25 cellular contexts compared by ENCODE assay signal in genomic region chr5:54197018-54197417, GRCh38.
"Had no signal": no experiment of that assay in that cellular context is flagged by ENCODE, and none has a peak within 500 bp of the region (broad histone marks: within the 10 kb centered on the region; RNA-seq: fewer than 3 reads in every experiment).

No MANE protein-coding gene starts in this region.

- DNase-seq: dermis blood vessel endothelial cell; dorsolateral prefrontal cortex; effector CD4-positive, alpha-beta T cell; effector memory CD4-positive, alpha-beta T cell; erythroblast; esophagus squamous epithelium; foreskin fibroblast; foreskin melanocyte; gastrocnemius medialis; glutamatergic neuron; head of caudate nucleus; heart right ventricle; hippocampal formation; immature natural killer cell; islet precursor cell; left cardiac atrium; left ventricle myocardium inferior; lower lobe of right lung; mesenchymal stem cell; mucosa of descending colon; naive B cell had no signal

- H3K36me3 ChIP-seq: esophagus squamous epithelium, gastrocnemius medialis, heart right ventricle, left ventricle myocardium inferior, lower lobe of right lung had no signal

- H3K4me3 ChIP-seq: coronary artery, dorsolateral prefrontal cortex, esophagus squamous epithelium, gastrocnemius medialis, heart right ventricle, left ventricle myocardium inferior, lower lobe of right lung, mucosa of descending colon had no signal

- ATAC-seq: esophagus mucosa, gastrocnemius medialis, heart right ventricle, left cardiac atrium, lower lobe of right lung, mucosa of descending colon had no signal

- H3K4me1 ChIP-seq: lower lobe of right lung had no signal

- H3K9me3 ChIP-seq: esophagus squamous epithelium, gastrocnemius medialis, mucosa of descending colon had no signal

- H3K4me3 Mint-ChIP-seq: immature natural killer cell, mesothelial cell of epicardium had no signal

- H3K27me3 Mint-ChIP-seq: naive B cell had no signal

- H3K27ac Mint-ChIP-seq: mesothelial cell of epicardium had no signal

- H3K36me3 Mint-ChIP-seq: immature natural killer cell had no signal

- H3K27me3 ChIP-seq: dorsolateral prefrontal cortex, esophagus squamous epithelium, gastrocnemius medialis, heart right ventricle had no signal

- H3K27ac ChIP-seq: coronary artery, dorsolateral prefrontal cortex, epithelial cell of prostate, esophagus squamous epithelium, gastrocnemius medialis, heart right ventricle, left ventricle myocardium inferior, lower lobe of right lung had no signal
